In the genomic region with DNA sequence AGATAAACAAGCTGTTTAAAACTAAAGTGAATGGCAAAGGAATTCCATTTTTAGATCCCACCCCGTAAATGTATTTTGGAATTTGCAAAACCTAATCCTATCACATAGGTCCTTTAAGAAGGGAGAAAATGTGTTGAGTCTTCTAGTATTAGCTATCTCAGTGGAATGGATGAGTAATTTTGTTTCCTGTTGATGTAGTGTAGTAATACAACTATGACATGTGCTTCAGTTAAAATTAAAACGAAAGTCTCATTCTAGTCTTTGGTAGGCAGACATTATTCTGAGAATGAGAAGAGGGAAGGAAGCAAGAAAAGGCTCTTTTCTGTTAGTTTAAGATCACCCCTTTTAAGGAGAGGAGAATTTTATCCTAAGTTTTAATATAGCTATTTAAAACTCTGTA, we compare ENCODE assay signal across 9 cellular contexts.
DNase-seq lines count a peak whose midpoint lies in the region; ATAC-seq, FAIRE-seq and TF ChIP-seq lines count a peak whose summit lies in the region.
"Had no signal": no experiment of that assay in that cellular context is flagged by ENCODE, and none has a peak within 500 bp of the region (broad histone marks: within the 10 kb centered on the region; RNA-seq: fewer than 3 reads in every experiment).

No MANE protein-coding gene starts in this region.

- SMC1A ChIA-PET in GM12878 (lab: Charles Lee; ENCODE audit: uncharacterized antibody, unreplicated experiment) = interaction anchor here (0.9 to 3.2 kb wide), 11 partner anchors 10 to 236 kb away, joined by 3 to 10 read pairs (median 3); no protein-coding TSS in a partner anchor

- BruUV-seq in GM12878 (replicated peaks; lab: Mats Ljungman, UMichigan) = no TSS peak

- H3K36me3 Mint-ChIP-seq in CD8-positive, alpha-beta T cell = no peaks in the 10 kb centered on the region
- H3K36me3 Mint-ChIP-seq in glutamatergic neuron (ENCODE audit: unreplicated experiment) (no peaks in the 10 kb centered on the region), nephron progenitor cell (ENCODE audit: low read depth) (no peaks in the 10 kb centered on the region)
- H3K36me3 Mint-ChIP-seq: immature natural killer cell had no signal

- no peak overlapping the region for H3K4me3 Mint-ChIP-seq in CD8-positive, alpha-beta T cell
- H3K4me3 Mint-ChIP-seq in glutamatergic neuron (ENCODE audit: unreplicated experiment) (no peak overlapping the region), nephron progenitor cell (no peak overlapping the region)
- H3K4me3 Mint-ChIP-seq: immature natural killer cell had no signal

- no peak for DNase-seq in CD8-positive, alpha-beta T cell
- peak; percentile 23 for DNase-seq in GM12878 (ENCODE audit: low read depth, low spot score)
- no peak for DNase-seq in osteoblast (ENCODE audit: insufficient read length, low spot score, missing footprints)
- DNase-seq in glutamatergic neuron = no peak
- no peak for DNase-seq in superior temporal gyrus (ENCODE audit: extremely low spot score)
- no peak for DNase-seq in nephron progenitor cell

- RAD21 ChIA-PET in GM12878 (lab: Charles Lee; ENCODE audit: unreplicated experiment) = interaction anchor here (1.2 to 3.7 kb wide), 2 partner anchors 27 to 30 kb away, joined by 6 to 10 read pairs; no protein-coding TSS in a partner anchor

- H3K79me2 ChIP-seq in GM12878 (ENCODE audit: control insufficient read depth, insufficient read depth, low read length) = no peaks in the 10 kb centered on the region
- H3K79me2 ChIP-seq in osteoblast (ENCODE audit: insufficient read depth, low read length) = no peaks in the 10 kb centered on the region

- peak; percentile 48 for ATAC-seq in CD8-positive, alpha-beta T cell
- peak; percentile 88 for ATAC-seq in GM19467 (IDR thresholded peaks at IDR 0.05; ENCODE audit: unreplicated experiment)
- peak; percentile 93 for ATAC-seq in HG03565 (IDR thresholded peaks at IDR 0.05; ENCODE audit: unreplicated experiment)
- ATAC-seq in GM12878 = peak; percentile 97

- no peak for TF ChIP-seq POLR2A in GM12878 (IDR thresholded peaks at IDR 0.05; ENCODE audit: low read depth, low read length)

- FAIRE-seq in GM12878 (lab: Jason Lieb, UNC) = no peak

- TF ChIP-seq EP300 in GM12878 (IDR thresholded peaks at IDR 0.05; ENCODE audit: borderline replicate concordance in 1 of 2, control insufficient read depth in 1 of 2, low read depth in 2 of 2, low read length in 2 of 2) = no peak

- POLR2A ChIA-PET in CD8-positive, alpha-beta T cell (lab: Charles Lee) = interaction anchor here (0.6 kb wide), 2 partner anchors 9 to 89 kb away, joined by 3 to 5 read pairs; no protein-coding TSS in a partner anchor
- POLR2A ChIA-PET in GM12878 (lab: Charles Lee) = no interaction called here

- no peaks in the 10 kb centered on the region for H3K4me1 ChIP-seq in CD8-positive, alpha-beta T cell (ENCODE audit: insufficient read depth, low read length)
- H3K4me1 ChIP-seq in GM12878 (ENCODE audit: control insufficient read depth, insufficient read depth, low read length) (no peaks in the 10 kb centered on the region), osteoblast (ENCODE audit: insufficient read depth, low read length) (peaks cover 20% of the 10 kb centered on the region)

- no peak overlapping the region for H3K9ac ChIP-seq in GM12878 (ENCODE audit: control insufficient read depth, insufficient read depth, low read length)

- no peaks in the 10 kb centered on the region for H3K9me3 ChIP-seq in CD8-positive, alpha-beta T cell (ENCODE audit: low read length)
- H3K9me3 ChIP-seq in GM12878 (replicated peaks; ENCODE audit: control insufficient read depth, insufficient read depth, low read length) = no peaks in the 10 kb centered on the region; the same call in 2 of the 3 replicates
- H3K9me3 ChIP-seq in osteoblast (ENCODE audit: low read depth, low read length) = no peaks in the 10 kb centered on the region

- H3K27me3 ChIP-seq in CD8-positive, alpha-beta T cell (ENCODE audit: insufficient read depth, low read length) = no peaks in the 10 kb centered on the region
- no peaks in the 10 kb centered on the region for H3K27me3 ChIP-seq in GM12878 (replicated peaks in 1 of 2; ENCODE audit: control insufficient read depth in 2 of 2, insufficient read depth in 2 of 2, low read length in 1 of 2)
- H3K27me3 ChIP-seq in osteoblast (ENCODE audit: insufficient read depth, low read length) = no peaks in the 10 kb centered on the region

- in situ Hi-C loops in GM12878 (cut with MboI) = no loop called here

- no peak overlapping the region for H3K27ac ChIP-seq in CD8-positive, alpha-beta T cell (ENCODE audit: low read depth, low read length)
- H3K27ac ChIP-seq in GM12878 (ENCODE audit: control insufficient read depth, insufficient read depth) (peak overlapping the region; percentile 10; the same call in 1 of the 2 replicates), osteoblast (ENCODE audit: low read depth, low read length) (peak overlapping the region; percentile 89)

- peak overlapping the region; percentile 7 for H3K27ac Mint-ChIP-seq in CD8-positive, alpha-beta T cell
- H3K27ac Mint-ChIP-seq in glutamatergic neuron (ENCODE audit: unreplicated experiment) (no peak overlapping the region), nephron progenitor cell (no peak overlapping the region)

- intact Hi-C loops in CD8-positive, alpha-beta T cell (cut with DNase I, micrococcal nuclease) = no loop called here
- intact Hi-C loops in GM12878 (cut with micrococcal nuclease; ENCODE audit: unreplicated experiment) = no loop called here

- H2AFZ ChIP-seq in GM12878 (ENCODE audit: control insufficient read depth, low read depth, low read length) (peak overlapping the region; percentile 45), osteoblast (ENCODE audit: low read length) (peak overlapping the region; percentile 67)

- peaks cover 6% of the 10 kb centered on the region for H3K4me1 Mint-ChIP-seq in CD8-positive, alpha-beta T cell (ENCODE audit: low read depth)
- H3K4me1 Mint-ChIP-seq in glutamatergic neuron (ENCODE audit: low read depth, unreplicated experiment) (no peaks in the 10 kb centered on the region), nephron progenitor cell (no peaks in the 10 kb centered on the region)

- no peak for TF ChIP-seq RAD21 in GM12878 (IDR thresholded peaks at IDR 0.05; ENCODE audit: insufficient read depth, low read depth, low read length)

- no peaks in the 10 kb centered on the region for H3K9me3 Mint-ChIP-seq in CD8-positive, alpha-beta T cell
- peaks cover 3% of the 10 kb centered on the region for H3K9me3 Mint-ChIP-seq in glutamatergic neuron (ENCODE audit: unreplicated experiment)
- H3K9me3 Mint-ChIP-seq in nephron progenitor cell = no peaks in the 10 kb centered on the region
- H3K9me3 Mint-ChIP-seq: immature natural killer cell had no signal

- H3K36me3 ChIP-seq in CD8-positive, alpha-beta T cell (ENCODE audit: insufficient read depth, low read length) = no peaks in the 10 kb centered on the region
- H3K36me3 ChIP-seq in GM12878 (ENCODE audit: control insufficient read depth in 2 of 2, insufficient read depth in 2 of 2, low read length in 1 of 2) (no peaks in the 10 kb centered on the region), osteoblast (ENCODE audit: insufficient read depth, low read length) (no peaks in the 10 kb centered on the region)

- H4K20me1 ChIP-seq in GM12878 (ENCODE audit: control insufficient read depth, insufficient read depth) (no peaks in the 10 kb centered on the region), osteoblast (ENCODE audit: insufficient read depth, low read length) (no peaks in the 10 kb centered on the region)

- H3K4me3 ChIP-seq in CD8-positive, alpha-beta T cell (ENCODE audit: low read depth, low read length) = no peak overlapping the region
- H3K4me3 ChIP-seq in GM12878 (no peak overlapping the region), osteoblast (ENCODE audit: insufficient read depth, low read length) (peak overlapping the region; percentile 14)

- no peak overlapping the region for H3K4me2 ChIP-seq in GM12878 (ENCODE audit: control insufficient read depth, insufficient read depth)
- peak overlapping the region; percentile 70 for H3K4me2 ChIP-seq in osteoblast (ENCODE audit: insufficient read depth, low read length)

- 43% methylated on average over 2 of the region's 2 CpGs for WGBS in GM12878 (ENCODE audit: insufficient coverage, insufficient replicate concordance, low lambda C conversion rate, missing lambda C conversion rate)

- CTCF ChIA-PET in CD8-positive, alpha-beta T cell (lab: Charles Lee) = no interaction called here
- CTCF ChIA-PET in GM12878 (lab: Yijun Ruan, JAX) = no interaction called here

- no peak for TF ChIP-seq CTCF in CD8-positive, alpha-beta T cell (IDR thresholded peaks at IDR 0.05)
- TF ChIP-seq CTCF in GM12878 (IDR thresholded peaks at IDR 0.05 in 2 of 3, conservative IDR thresholded peaks at IDR 0.05 in 1 of 3; ENCODE audit: control insufficient read depth in 2 of 3, extremely low read depth in 1 of 3, insufficient read depth in 1 of 3, low read depth in 3 of 3, low read length in 3 of 3) (no peak), osteoblast (IDR thresholded peaks at IDR 0.05; ENCODE audit: extremely low read depth, low read depth, low read length) (no peak), glutamatergic neuron (IDR thresholded peaks at IDR 0.05; ENCODE audit: partially characterized antibody, unreplicated experiment) (no peak), nephron progenitor cell (IDR thresholded peaks at IDR 0.05) (no peak)

- no peaks in the 10 kb centered on the region for H3K27me3 Mint-ChIP-seq in CD8-positive, alpha-beta T cell (ENCODE audit: low read depth)
- H3K27me3 Mint-ChIP-seq in glutamatergic neuron (ENCODE audit: unreplicated experiment) (no peaks in the 10 kb centered on the region), nephron progenitor cell (ENCODE audit: low read depth, poor library complexity) (no peaks in the 10 kb centered on the region)

TF ChIP-seq in GM12878, 131 proteins besides CTCF, POLR2A, EP300 and RAD21 (continues in another document):
- TF ChIP-seq IKZF2 (IDR thresholded peaks at IDR 0.05) (peak; percentile 26 to 36; a peak in 2 of 4 replicates), CBX5 (IDR thresholded peaks at IDR 0.05; ENCODE audit: low read depth) (no peak)
